In genomic region chr1:11653101-11653601, GRCh38 we compare ENCODE assay signal across 8 cellular contexts. TPM values are rescaled to one million over a fixed set of nuclear protein-coding genes. Genes with fewer than 3 reads are reported as not detected.
A peak's percentile ranks its signal among the peaks of the same experiment; 100 is the strongest.
DNase-seq lines count a peak whose midpoint lies in the region; ATAC-seq and TF ChIP-seq lines count a peak whose summit lies in the region.
"Had no signal": no experiment of that assay in that cellular context is flagged by ENCODE, and none has a peak within 500 bp of the region (broad histone marks: within the 10 kb centered on the region; RNA-seq: fewer than 3 reads in every experiment).

No MANE protein-coding gene starts in this region.

- H3K27me3 ChIP-seq in left lung (peaks cover 11 to 52% of the 10 kb centered on the region in 2 donors), BE2C (no peaks in the 10 kb centered on the region)

- intact Hi-C loops in left lung (cut with DNase I): loop anchor here in 1 of 2 donors (5.0 kb wide), 1 partner anchor 69 kb away; no protein-coding TSS in a partner anchor

- no peaks in the 10 kb centered on the region for H3K36me3 ChIP-seq in left lung
- no peaks in the 10 kb centered on the region for H3K36me3 ChIP-seq in BE2C

- no peak overlapping the region for H3K4me3 ChIP-seq in left lung
- H3K4me3 ChIP-seq in BE2C (ENCODE audit: low read depth, low read length): no peak overlapping the region
- H3K4me3 ChIP-seq in foreskin fibroblast (ENCODE audit: low read depth in 1 of 2, low read length in 2 of 2): no peak overlapping the region
- H3K4me3 ChIP-seq: mucosa of descending colon had no signal

- no peak overlapping the region for H3K27ac ChIP-seq in left lung

- DNase-seq in Daoy (ENCODE audit: low read depth) (peak; percentile 81), SW480 (ENCODE audit: low spot score) (peak; percentile 91), left lung (no peak), iPS-NIHi11 (ENCODE audit: low spot score) (no peak), BE2C (no peak), foreskin fibroblast (no peak)
- DNase-seq: activated CD8-positive, alpha-beta T cell treated with anti-CD3 and anti-CD28 coated beads, Interleukin-2, amount 10 ng/mL, durations not matched to agents 7 days and 5 days; mucosa of descending colon had no signal

- TF ChIP-seq CTCF in left lung (IDR thresholded peaks at IDR 0.05) (no peak), BE2C (IDR thresholded peaks at IDR 0.05; ENCODE audit: low read depth, low read length) (no peak), foreskin fibroblast (IDR thresholded peaks at IDR 0.05; ENCODE audit: low read depth, low read length) (no peak)

- ATAC-seq in left lung: peak; percentile 25
- ATAC-seq: activated CD8-positive, alpha-beta T cell treated with anti-CD3 and anti-CD28 coated beads, Interleukin-2, amount 10 ng/mL, durations not matched to agents 7 days and 5 days; mucosa of descending colon had no signal

- H3K4me1 ChIP-seq in left lung (peaks cover 8 to 48% of the 10 kb centered on the region in 2 donors), BE2C (no peaks in the 10 kb centered on the region)

- H3K9me3 ChIP-seq in left lung (no peaks in the 10 kb centered on the region), BE2C (no peaks in the 10 kb centered on the region)
- H3K9me3 ChIP-seq: mucosa of descending colon had no signal

RNA-seq across cellular contexts. Expression of gene FBXO2, which starts 1.1 kb away (rescaled TPM):
- 1.4 TPM in 1 of 2 replicates, not detected in the other for total RNA-seq in Daoy (2014; rRNA removed; shearing (Covaris generic))
- 10 to 100 TPM in 1 of 2 donors, 1 to 10 TPM in 1; 8.0 to 12.7 TPM for total RNA-seq in left lung
- polyA plus RNA-seq in BE2C (2012; ENCODE audit: insufficient read depth, insufficient read length, low read depth): 0.74 TPM

RNA-seq across cellular contexts. Expression of gene FBXO44, which starts 1.5 kb away (rescaled TPM):
- total RNA-seq in Daoy (2014; rRNA removed; shearing (Covaris generic)): 2.7 and 6.3 TPM in 2 replicates
- total RNA-seq in left lung: 10 to 100 TPM; 13.8 to 21.1 TPM
- 30.0 TPM for polyA plus RNA-seq in BE2C (2012; ENCODE audit: insufficient read depth, insufficient read length, low read depth)

RNA-seq across cellular contexts. Expression of gene FBXO6, which starts 10.8 kb away (rescaled TPM):
- total RNA-seq in Daoy (2014; rRNA removed; shearing (Covaris generic)): 1.1 and 2.4 TPM in 2 replicates
- 10 to 100 TPM; 13.4 to 15.2 TPM for total RNA-seq in left lung
- polyA plus RNA-seq in BE2C (2012; ENCODE audit: insufficient read depth, insufficient read length, low read depth): 2.1 TPM

RNA-seq across cellular contexts. Expression of gene MAD2L2, which starts 27.8 kb away (rescaled TPM):
- 80.3 and 91.7 TPM in 2 replicates for total RNA-seq in Daoy (2014; rRNA removed; shearing (Covaris generic))
- 10 to 100 TPM; 25.7 to 28.0 TPM for total RNA-seq in left lung
- polyA plus RNA-seq in BE2C (2012; ENCODE audit: insufficient read depth, insufficient read length, low read depth): 84.5 TPM

RNA-seq across cellular contexts. Expression of gene DRAXIN, which starts 38.4 kb away (rescaled TPM):
- 0.86 and 0.97 TPM in 2 replicates for total RNA-seq in Daoy (2014; rRNA removed; shearing (Covaris generic))
- total RNA-seq in left lung: under 1 TPM; 0.10 to 0.61 TPM
- 0.09 TPM for polyA plus RNA-seq in BE2C (2012; ENCODE audit: insufficient read depth, insufficient read length, low read depth)

Comparison
In these comparisons a context has a peak if more than half of its experiments do, and no peak if none do; other contexts are left out.
1. DNase-seq: peak in Daoy (single experiment) and SW480 (single experiment); none in left lung (0 of 2), iPS-NIHi11 (single experiment), BE2C (single experiment) and foreskin fibroblast (0 of 2).